Comparison of ENCODE assay signal across 16 cellular contexts in genomic region chr11:81725691-81726090, GRCh38.
DNase-seq lines count a peak whose midpoint lies in the region; ATAC-seq and TF ChIP-seq lines count a peak whose summit lies in the region.
"Had no signal": no experiment of that assay in that cellular context is flagged by ENCODE, and none has a peak within 500 bp of the region (broad histone marks: within the 10 kb centered on the region; RNA-seq: fewer than 3 reads in every experiment).

No MANE protein-coding gene starts in this region.

- H3K27ac ChIP-seq in mammary epithelial cell (ENCODE audit: insufficient read depth, low read depth, low read length) = no peak overlapping the region
- no peak overlapping the region for H3K27ac ChIP-seq in breast epithelium
- peak overlapping the region; percentile 56 for H3K27ac ChIP-seq in smooth muscle cell (ENCODE audit: low read depth)
- H3K27ac ChIP-seq: C4-2B had no signal

- H3K4me2 ChIP-seq in mammary epithelial cell (ENCODE audit: insufficient read depth, low read depth, low read length) = no peak overlapping the region
- H3K4me2 ChIP-seq in smooth muscle cell = peak overlapping the region; percentile 66

- H3K9ac ChIP-seq in mammary epithelial cell (ENCODE audit: insufficient read depth, low read length) (no peak overlapping the region), smooth muscle cell (ENCODE audit: low read depth) (no peak overlapping the region)

- H3K27me3 ChIP-seq in mammary epithelial cell (ENCODE audit: insufficient read depth, low read length) (no peaks in the 10 kb centered on the region), breast epithelium (no peaks in the 10 kb centered on the region), smooth muscle cell (ENCODE audit: low read depth) (no peaks in the 10 kb centered on the region)

- BruUV-seq in mammary epithelial cell (replicated peaks; lab: Mats Ljungman, UMichigan) = no TSS peak

- dilution Hi-C loops in mammary epithelial cell (cut with HindIII; ENCODE audit: low sequenced_read_pairs) = no loop called here

- no peaks in the 10 kb centered on the region for H3K79me2 ChIP-seq in mammary epithelial cell (ENCODE audit: insufficient read depth, low read length)
- no peaks in the 10 kb centered on the region for H3K79me2 ChIP-seq in smooth muscle cell (ENCODE audit: low read depth)

- no peaks in the 10 kb centered on the region for H3K36me3 ChIP-seq in mammary epithelial cell (ENCODE audit: insufficient read depth, low read length)
- no peaks in the 10 kb centered on the region for H3K36me3 ChIP-seq in breast epithelium
- H3K36me3 ChIP-seq in smooth muscle cell (ENCODE audit: low read depth) = no peaks in the 10 kb centered on the region
- H3K36me3 ChIP-seq: HAP-1 had no signal

- TF ChIP-seq CTCF in mammary epithelial cell (conservative IDR thresholded peaks at IDR 0.05 in 1 of 2, IDR thresholded peaks at IDR 0.05 in 1 of 2; ENCODE audit: extremely low read depth in 1 of 2, insufficient read depth in 1 of 2, low read depth in 1 of 2, low read length in 2 of 2) (no peak), breast epithelium (IDR thresholded peaks at IDR 0.05) (no peak), astrocyte of the spinal cord (IDR thresholded peaks at IDR 0.05; ENCODE audit: low read depth, low read length) (no peak), fibroblast of pulmonary artery (IDR thresholded peaks at IDR 0.05; ENCODE audit: low read length, missing control alignments) (no peak), smooth muscle cell (IDR thresholded peaks at IDR 0.05; ENCODE audit: borderline replicate concordance, insufficient read depth, poor library complexity, severe bottlenecking) (no peak)

- peak; percentile 19 for DNase-seq in mammary epithelial cell
- DNase-seq in breast epithelium (ENCODE audit: low spot score in 2 of 2) = no peak
- peak; percentile 31 for DNase-seq in astrocyte of the spinal cord (ENCODE audit: low read depth, low spot score)
- DNase-seq in fibroblast of pulmonary artery (ENCODE audit: low read depth) = peak; percentile 8
- DNase-seq in smooth muscle cell (lab: John Stamatoyannopoulos, UW; ENCODE audit: unreplicated experiment) = no peak
- DNase-seq in NCI-H1694 (lab: John Stamatoyannopoulos, UW) = no peak
- DNase-seq in DMS53 (lab: John Stamatoyannopoulos, UW) = no peak
- DNase-seq: 8988T, COR-L47, IMR-90, Kasumi-1, NCI-H2029, NCI-H524 had no signal

- H3K4me1 ChIP-seq in mammary epithelial cell (ENCODE audit: insufficient read depth, low read length) (peaks cover 3% of the 10 kb centered on the region), breast epithelium (no peaks in the 10 kb centered on the region), smooth muscle cell (ENCODE audit: low read depth) (no peaks in the 10 kb centered on the region)
- H3K4me1 ChIP-seq: HAP-1 had no signal

- H3F3A ChIP-seq in smooth muscle cell (ENCODE audit: low read depth) = no peaks in the 10 kb centered on the region

- H3K4me3 ChIP-seq in mammary epithelial cell (replicated peaks in 1 of 3; ENCODE audit: insufficient read depth in 1 of 3, low read depth in 2 of 3, low read length in 3 of 3) (no peak overlapping the region), breast epithelium (no peak overlapping the region), astrocyte of the spinal cord (ENCODE audit: low read depth, low read length) (no peak overlapping the region), fibroblast of pulmonary artery (replicated peaks; ENCODE audit: low read depth, low read length) (no peak overlapping the region), smooth muscle cell (no peak overlapping the region)
- H3K4me3 ChIP-seq: HAP-1 had no signal

- ATAC-seq in activated CD4-positive, CD25-positive, alpha-beta regulatory T cell treated with anti-CD3 and anti-CD28 coated beads, Interleukin-2, amount 50 U/mL, for 24 hours = no peak

- no peak overlapping the region for H2AFZ ChIP-seq in mammary epithelial cell (ENCODE audit: low read depth, low read length)
- H2AFZ ChIP-seq in smooth muscle cell (ENCODE audit: low read depth) = no peak overlapping the region

- no peak for TF ChIP-seq POLR2A in breast epithelium (IDR thresholded peaks at IDR 0.05)

- H3K9me3 ChIP-seq in mammary epithelial cell (replicated peaks; ENCODE audit: insufficient read depth, low read length) (peaks cover 4% of the 10 kb centered on the region), breast epithelium (peaks cover 3 to 24% of the 10 kb centered on the region in 2 donors), smooth muscle cell (replicated peaks; ENCODE audit: low read depth) (peaks cover 4% of the 10 kb centered on the region)
- H3K9me3 ChIP-seq: HAP-1 had no signal

- H4K20me1 ChIP-seq in mammary epithelial cell (ENCODE audit: insufficient read depth, low read length) (no peaks in the 10 kb centered on the region), smooth muscle cell (ENCODE audit: low read depth) (no peaks in the 10 kb centered on the region)

- intact Hi-C loops in mammary epithelial cell (cut with micrococcal nuclease) (no loop called here), breast epithelium (cut with DNase I; ENCODE audit: low total_unique reads) (no loop called here)

- 5% methylated on average over 3 of the region's 3 CpGs for WGBS in mammary epithelial cell (ENCODE audit: low coverage, missing lambda C conversion rate)
- 35% methylated on average over 3 of the region's 3 CpGs for WGBS in smooth muscle cell (ENCODE audit: low lambda C conversion rate)

- CTCF ChIA-PET in mammary epithelial cell (lab: Charles Lee; ENCODE audit: low non-redundant PET) = interaction anchor here (0.6 kb wide), 1 partner anchor 501 kb away, joined by 4 read pairs; no protein-coding TSS in a partner anchor

- in situ Hi-C loops in mammary epithelial cell (cut with MboI; ENCODE audit: low sequenced_read_pairs in 2 of 2) (no loop called here), astrocyte of the spinal cord (cut with HindIII; ENCODE audit: low sequenced_read_pairs) (no loop called here)

Comparison
In these comparisons a context has a peak if more than half of its experiments do, and no peak if none do; other contexts are left out.
1. DNase-seq: peak in mammary epithelial cell (single experiment), astrocyte of the spinal cord (single experiment) and fibroblast of pulmonary artery (single experiment); none in breast epithelium (0 of 2), smooth muscle cell (single experiment), NCI-H1694 (single experiment) and DMS53 (single experiment).